Comparison of ENCODE assay signal across 2 cellular contexts in the genomic region with DNA sequence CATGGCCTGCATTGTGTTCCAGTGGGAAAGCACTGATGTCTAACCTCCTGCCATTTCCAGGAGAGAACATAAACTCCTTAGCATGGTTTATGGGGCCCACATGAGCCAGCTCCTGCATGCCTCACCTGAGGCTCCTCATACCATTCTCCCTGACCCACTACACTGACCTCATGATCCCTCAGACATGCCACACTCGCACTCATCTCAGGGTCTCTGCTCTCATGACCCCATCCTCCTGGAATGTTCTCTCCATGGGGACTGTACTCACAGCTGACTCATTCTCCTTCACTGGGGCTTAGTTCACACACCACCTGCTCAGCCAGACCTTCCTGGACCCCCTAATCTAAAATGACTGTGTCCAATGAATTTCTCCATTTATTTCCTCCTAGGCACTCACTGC.
TF ChIP-seq lines count a peak whose summit lies in the region.

No MANE protein-coding gene starts in this region.

TF ChIP-seq in A549, 52 proteins besides CTCF, POLR2A, EP300 and RAD21:
- no peak for TF ChIP-seq MYC (IDR thresholded peaks at IDR 0.05; ENCODE audit: borderline replicate concordance, low read length)
- TF ChIP-seq FOSL2 (IDR thresholded peaks at IDR 0.05) = no peak
- TF ChIP-seq FOSL2 (CRISPR knock-in tag; IDR thresholded peaks at IDR 0.05) = 0 out of 2 replicates have a peak, but pooled peaks have one; percentile 12
- TF ChIP-seq NPAS2 (CRISPR knock-in tag; IDR thresholded peaks at IDR 0.05; ENCODE audit: borderline replicate concordance) = no peak
- no peak for TF ChIP-seq CEBPB (IDR thresholded peaks at IDR 0.05)
- TF ChIP-seq, protein P1, sequence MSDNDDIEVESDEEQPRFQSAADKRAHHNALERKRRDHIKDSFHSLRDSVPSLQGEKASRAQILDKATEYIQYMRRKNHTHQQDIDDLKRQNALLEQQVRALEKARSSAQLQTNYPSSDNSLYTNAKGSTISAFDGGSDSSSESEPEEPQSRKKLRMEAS (IDR thresholded peaks at IDR 0.05) = no peak
TF ChIP-seq in A549: peak in this region for 1.

TF ChIP-seq in WTC11, 78 proteins besides CTCF, POLR2A, EP300 and RAD21:
- TF ChIP-seq, protein P2, sequence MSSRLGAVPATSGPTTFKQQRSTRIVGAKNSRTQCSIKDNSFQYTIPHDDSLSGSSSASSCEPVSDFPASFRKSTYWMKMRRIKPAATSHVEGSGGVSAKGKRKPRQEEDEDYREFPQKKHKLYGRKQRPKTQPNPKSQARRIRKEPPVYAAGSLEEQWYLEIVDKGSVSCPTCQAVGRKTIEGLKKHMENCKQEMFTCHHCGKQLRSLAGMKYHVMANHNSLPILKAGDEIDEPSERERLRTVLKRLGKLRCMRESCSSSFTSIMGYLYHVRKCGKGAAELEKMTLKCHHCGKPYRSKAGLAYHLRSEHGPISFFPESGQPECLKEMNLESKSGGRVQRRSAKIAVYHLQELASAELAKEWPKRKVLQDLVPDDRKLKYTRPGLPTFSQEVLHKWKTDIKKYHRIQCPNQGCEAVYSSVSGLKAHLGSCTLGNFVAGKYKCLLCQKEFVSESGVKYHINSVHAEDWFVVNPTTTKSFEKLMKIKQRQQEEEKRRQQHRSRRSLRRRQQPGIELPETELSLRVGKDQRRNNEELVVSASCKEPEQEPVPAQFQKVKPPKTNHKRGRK (CRISPR knock-in tag; IDR thresholded peaks at IDR 0.05; ENCODE audit: borderline replicate concordance) = no peak
- TF ChIP-seq JAZF1 (CRISPR knock-in tag; IDR thresholded peaks at IDR 0.05) = no peak
- TF ChIP-seq EMX1 (CRISPR knock-in tag; IDR thresholded peaks at IDR 0.05) = no peak
- TF ChIP-seq, protein P3, sequence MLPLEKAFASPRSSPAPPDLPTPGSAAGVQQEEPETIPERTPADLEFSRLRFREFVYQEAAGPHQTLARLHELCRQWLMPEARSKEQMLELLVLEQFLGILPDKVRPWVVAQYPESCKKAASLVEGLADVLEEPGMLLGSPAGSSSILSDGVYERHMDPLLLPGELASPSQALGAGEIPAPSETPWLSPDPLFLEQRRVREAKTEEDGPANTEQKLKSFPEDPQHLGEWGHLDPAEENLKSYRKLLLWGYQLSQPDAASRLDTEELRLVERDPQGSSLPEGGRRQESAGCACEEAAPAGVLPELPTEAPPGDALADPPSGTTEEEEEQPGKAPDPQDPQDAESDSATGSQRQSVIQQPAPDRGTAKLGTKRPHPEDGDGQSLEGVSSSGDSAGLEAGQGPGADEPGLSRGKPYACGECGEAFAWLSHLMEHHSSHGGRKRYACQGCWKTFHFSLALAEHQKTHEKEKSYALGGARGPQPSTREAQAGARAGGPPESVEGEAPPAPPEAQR (CRISPR knock-in tag; IDR thresholded peaks at IDR 0.05) = no peak
- no peak for TF ChIP-seq FOXK1 (CRISPR knock-in tag; IDR thresholded peaks at IDR 0.05)
